26 cellular contexts compared by ENCODE assay signal in the genomic region with DNA sequence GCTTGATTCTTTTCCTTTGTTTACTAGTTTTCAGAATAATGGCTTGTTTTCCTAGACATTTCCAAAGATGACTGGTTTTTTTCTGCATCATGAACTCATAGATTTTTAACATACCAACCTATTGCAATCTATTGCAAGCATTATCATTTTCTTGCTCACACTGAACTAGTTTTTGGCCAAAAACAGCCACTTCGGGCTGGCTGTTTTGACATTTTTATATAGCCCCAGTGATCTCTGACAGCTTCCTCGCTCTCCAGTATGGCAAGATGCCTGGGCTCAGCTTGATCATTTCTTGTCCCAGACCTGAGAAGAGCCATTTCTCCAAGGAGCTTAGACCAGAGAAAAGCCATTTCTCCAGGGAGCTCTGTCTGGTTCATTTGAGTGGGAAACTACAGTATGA.
A peak's percentile ranks its signal among the peaks of the same experiment; 100 is the strongest.
DNase-seq lines count a peak whose midpoint lies in the region; ATAC-seq and TF ChIP-seq lines count a peak whose summit lies in the region.
"Had no signal": no experiment of that assay in that cellular context is flagged by ENCODE, and none has a peak within 500 bp of the region (broad histone marks: within the 10 kb centered on the region; RNA-seq: fewer than 3 reads in every experiment).

No MANE protein-coding gene starts in this region.

- POLR2A ChIA-PET in SK-N-SH (lab: Yijun Ruan, JAX): interaction anchor here (0.7 kb wide), 1 partner anchor 1992 kb away, joined by 4 read pairs; no protein-coding TSS in a partner anchor

- 79% methylated on average over 2 of the region's 2 CpGs for WGBS in SK-N-SH (ENCODE audit: low lambda C conversion rate)

- no peaks in the 10 kb centered on the region for H3K79me2 ChIP-seq in SK-N-SH (ENCODE audit: insufficient read depth)

- H3K27ac ChIP-seq in SK-N-SH (ENCODE audit: low read depth in 2 of 2, low read length in 1 of 2) (no peak overlapping the region), uterus (no peak overlapping the region)
- H3K27ac ChIP-seq: 22Rv1, epithelial cell of prostate, neural progenitor cell, prostate gland, RWPE1, upper lobe of right lung had no signal

- TF ChIP-seq POLR2A in uterus (IDR thresholded peaks at IDR 0.05): no peak

- no peaks in the 10 kb centered on the region for H3K9me2 ChIP-seq in SK-N-SH

- H3K9ac ChIP-seq in SK-N-SH: no peak overlapping the region
- H3K9ac ChIP-seq: neural progenitor cell had no signal

- H3K4me3 ChIP-seq in SK-N-SH (ENCODE audit: low read depth in 2 of 2, low read length in 1 of 2) (no peak overlapping the region), fibroblast of villous mesenchyme (ENCODE audit: low read depth, low read length) (no peak overlapping the region), uterus (no peak overlapping the region)
- H3K4me3 ChIP-seq: neural progenitor cell, prostate gland, upper lobe of right lung had no signal

- H3F3A ChIP-seq in SK-N-SH (replicated peaks; ENCODE audit: insufficient read depth): no peaks in the 10 kb centered on the region

- H3K4me1 ChIP-seq in SK-N-SH (ENCODE audit: control insufficient read depth in 1 of 2, insufficient read depth in 2 of 2, low read depth in 1 of 2, low read length in 1 of 2) (peaks cover 0 to 13% of the 10 kb centered on the region in 2 experiments; a peak in 3 of 4 replicates), uterus (no peaks in the 10 kb centered on the region)
- H3K4me1 ChIP-seq: neural progenitor cell, prostate gland, upper lobe of right lung had no signal

- TF ChIP-seq EP300 in SK-N-SH (IDR thresholded peaks at IDR 0.05; ENCODE audit: borderline replicate concordance in 1 of 2, low read depth in 1 of 2, low read length in 1 of 2): no peak

- intact Hi-C loops in uterus (cut with DNase I; ENCODE audit: low total_unique reads): no loop called here

- H2AFZ ChIP-seq in SK-N-SH (ENCODE audit: low read depth): peak overlapping the region; percentile 20; the same call in 1 of the 2 replicates
- H2AFZ ChIP-seq: neural progenitor cell had no signal

- H3K9me3 ChIP-seq in SK-N-SH: no peaks in the 10 kb centered on the region
- no peaks in the 10 kb centered on the region for H3K9me3 ChIP-seq in uterus
- H3K9me3 ChIP-seq: prostate gland, upper lobe of right lung had no signal

- H3K36me3 ChIP-seq in SK-N-SH (replicated peaks in 1 of 2; ENCODE audit: control insufficient read depth in 1 of 2, insufficient read depth in 2 of 2, low read length in 1 of 2) (no peaks in the 10 kb centered on the region), uterus (no peaks in the 10 kb centered on the region)
- H3K36me3 ChIP-seq: neural progenitor cell, prostate gland, upper lobe of right lung had no signal

- DNase-seq in SK-N-SH (no peak), cerebellum (ENCODE audit: low spot score) (peak; percentile 14), fibroblast of villous mesenchyme (ENCODE audit: low read depth) (peak; percentile 87), uterus (peak; percentile 26 to 36), NCI-H774 (lab: John Stamatoyannopoulos, UW) (no peak), NCI-H1417 (lab: John Stamatoyannopoulos, UW) (no peak)
- DNase-seq: activated CD4-positive, alpha-beta T cell treated with anti-CD3 and anti-CD28 coated beads, Interleukin-2, amount 10 ng/mL, durations not matched to agents 7 days and 5 days; activated naive CD4-positive, alpha-beta T cell treated with anti-CD3 and anti-CD28 coated beads for 36 hours; amygdala; caudate nucleus; CD8-positive, alpha-beta memory T cell; DMS153; GDM1; GOT3; NCI-H187; NCI-H2171 treated with DMSO at 0.1 percent for 48 hours; NCI-H526 treated with DMSO at 0.1 percent for 48 hours; small intestine; upper lobe of right lung had no signal

- H3K27me3 ChIP-seq in SK-N-SH (ENCODE audit: insufficient read depth): no peaks in the 10 kb centered on the region
- H3K27me3 ChIP-seq in uterus: no peaks in the 10 kb centered on the region
- H3K27me3 ChIP-seq: neural progenitor cell, upper lobe of right lung had no signal

- H3K4me2 ChIP-seq in SK-N-SH: no peak overlapping the region
- H3K4me2 ChIP-seq: neural progenitor cell had no signal

- no peaks in the 10 kb centered on the region for H4K20me1 ChIP-seq in SK-N-SH (ENCODE audit: insufficient read depth)

- TF ChIP-seq CTCF in SK-N-SH (IDR thresholded peaks at IDR 0.05) (no peak), fibroblast of villous mesenchyme (IDR thresholded peaks at IDR 0.05; ENCODE audit: insufficient read depth, low read depth, low read length) (no peak), uterus (IDR thresholded peaks at IDR 0.05) (no peak)

- CTCF ChIA-PET in SK-N-SH (lab: Yijun Ruan, JAX): interaction anchor here (2.0 kb wide), 1 partner anchor 161 kb away, joined by 6 read pairs; no protein-coding TSS in a partner anchor

- TF ChIP-seq RAD21 in SK-N-SH (IDR thresholded peaks at IDR 0.05; ENCODE audit: low read length): no peak

- ATAC-seq in SK-N-SH treated with all-trans-retinoic acid at 6 μM for 48 hours (no peak), GM21367 (IDR thresholded peaks at IDR 0.05; ENCODE audit: unreplicated experiment) (no peak)
- ATAC-seq: upper lobe of right lung had no signal

TF ChIP-seq in SK-N-SH, 30 proteins besides CTCF, POLR2A, EP300 and RAD21:
- TF ChIP-seq, protein P1, sequence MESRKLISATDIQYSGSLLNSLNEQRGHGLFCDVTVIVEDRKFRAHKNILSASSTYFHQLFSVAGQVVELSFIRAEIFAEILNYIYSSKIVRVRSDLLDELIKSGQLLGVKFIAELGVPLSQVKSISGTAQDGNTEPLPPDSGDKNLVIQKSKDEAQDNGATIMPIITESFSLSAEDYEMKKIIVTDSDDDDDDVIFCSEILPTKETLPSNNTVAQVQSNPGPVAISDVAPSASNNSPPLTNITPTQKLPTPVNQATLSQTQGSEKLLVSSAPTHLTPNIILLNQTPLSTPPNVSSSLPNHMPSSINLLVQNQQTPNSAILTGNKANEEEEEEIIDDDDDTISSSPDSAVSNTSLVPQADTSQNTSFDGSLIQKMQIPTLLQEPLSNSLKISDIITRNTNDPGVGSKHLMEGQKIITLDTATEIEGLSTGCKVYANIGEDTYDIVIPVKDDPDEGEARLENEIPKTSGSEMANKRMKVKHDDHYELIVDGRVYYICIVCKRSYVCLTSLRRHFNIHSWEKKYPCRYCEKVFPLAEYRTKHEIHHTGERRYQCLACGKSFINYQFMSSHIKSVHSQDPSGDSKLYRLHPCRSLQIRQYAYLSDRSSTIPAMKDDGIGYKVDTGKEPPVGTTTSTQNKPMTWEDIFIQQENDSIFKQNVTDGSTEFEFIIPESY (IDR thresholded peaks at IDR 0.05; ENCODE audit: borderline replicate concordance, low read depth): no peak
- no peak for TF ChIP-seq TAF1 (IDR thresholded peaks at IDR 0.05; ENCODE audit: borderline replicate concordance, low read depth, low read length)

TF ChIP-seq in SK-N-SH treated with all-trans-retinoic acid at 6 μM for 48 hours, 23 proteins besides CTCF, POLR2A, EP300 and RAD21 (continues in another document):
- TF ChIP-seq ZFP30 (CRISPR knock-in tag; IDR thresholded peaks at IDR 0.05) (no peak), RARB (CRISPR knock-in tag; IDR thresholded peaks at IDR 0.05) (no peak), ESRRG (CRISPR knock-in tag; IDR thresholded peaks at IDR 0.05) (no peak), PPARA (CRISPR knock-in tag; IDR thresholded peaks at IDR 0.05; ENCODE audit: borderline replicate concordance) (no peak), BACH2 (CRISPR knock-in tag; IDR thresholded peaks at IDR 0.05; ENCODE audit: borderline replicate concordance) (no peak), TOX (CRISPR knock-in tag; IDR thresholded peaks at IDR 0.05; ENCODE audit: borderline replicate concordance) (no peak), ZNF565 (CRISPR knock-in tag; conservative IDR thresholded peaks at IDR 0.05; ENCODE audit: low read depth) (no peak), CSDC2 (CRISPR knock-in tag; IDR thresholded peaks at IDR 0.05) (no peak), ZNF70 (CRISPR knock-in tag; IDR thresholded peaks at IDR 0.05) (no peak), ZFP3 (CRISPR knock-in tag; IDR thresholded peaks at IDR 0.05) (no peak), ZC3H10 (CRISPR knock-in tag; IDR thresholded peaks at IDR 0.05) (no peak)
- TF ChIP-seq, protein P2, sequence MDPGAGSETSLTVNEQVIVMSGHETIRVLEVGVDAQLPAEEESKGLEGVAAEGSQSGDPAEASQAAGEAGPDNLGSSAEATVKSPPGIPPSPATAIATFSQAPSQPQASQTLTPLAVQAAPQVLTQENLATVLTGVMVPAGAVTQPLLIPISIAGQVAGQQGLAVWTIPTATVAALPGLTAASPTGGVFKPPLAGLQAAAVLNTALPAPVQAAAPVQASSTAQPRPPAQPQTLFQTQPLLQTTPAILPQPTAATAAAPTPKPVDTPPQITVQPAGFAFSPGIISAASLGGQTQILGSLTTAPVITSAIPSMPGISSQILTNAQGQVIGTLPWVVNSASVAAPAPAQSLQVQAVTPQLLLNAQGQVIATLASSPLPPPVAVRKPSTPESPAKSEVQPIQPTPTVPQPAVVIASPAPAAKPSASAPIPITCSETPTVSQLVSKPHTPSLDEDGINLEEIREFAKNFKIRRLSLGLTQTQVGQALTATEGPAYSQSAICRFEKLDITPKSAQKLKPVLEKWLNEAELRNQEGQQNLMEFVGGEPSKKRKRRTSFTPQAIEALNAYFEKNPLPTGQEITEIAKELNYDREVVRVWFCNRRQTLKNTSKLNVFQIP (CRISPR knock-in tag; IDR thresholded peaks at IDR 0.05; ENCODE audit: borderline replicate concordance, low read depth): no peak
- TF ChIP-seq, protein P3, sequence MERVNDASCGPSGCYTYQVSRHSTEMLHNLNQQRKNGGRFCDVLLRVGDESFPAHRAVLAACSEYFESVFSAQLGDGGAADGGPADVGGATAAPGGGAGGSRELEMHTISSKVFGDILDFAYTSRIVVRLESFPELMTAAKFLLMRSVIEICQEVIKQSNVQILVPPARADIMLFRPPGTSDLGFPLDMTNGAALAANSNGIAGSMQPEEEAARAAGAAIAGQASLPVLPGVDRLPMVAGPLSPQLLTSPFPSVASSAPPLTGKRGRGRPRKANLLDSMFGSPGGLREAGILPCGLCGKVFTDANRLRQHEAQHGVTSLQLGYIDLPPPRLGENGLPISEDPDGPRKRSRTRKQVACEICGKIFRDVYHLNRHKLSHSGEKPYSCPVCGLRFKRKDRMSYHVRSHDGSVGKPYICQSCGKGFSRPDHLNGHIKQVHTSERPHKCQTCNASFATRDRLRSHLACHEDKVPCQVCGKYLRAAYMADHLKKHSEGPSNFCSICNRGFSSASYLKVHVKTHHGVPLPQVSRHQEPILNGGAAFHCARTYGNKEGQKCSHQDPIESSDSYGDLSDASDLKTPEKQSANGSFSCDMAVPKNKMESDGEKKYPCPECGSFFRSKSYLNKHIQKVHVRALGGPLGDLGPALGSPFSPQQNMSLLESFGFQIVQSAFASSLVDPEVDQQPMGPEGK (CRISPR knock-in tag; IDR thresholded peaks at IDR 0.05; ENCODE audit: borderline replicate concordance): no peak

Comparison
In these comparisons a context has a peak if more than half of its experiments do, and no peak if none do; other contexts are left out.
1. DNase-seq: peak in cerebellum (single experiment), fibroblast of villous mesenchyme (single experiment) and uterus (2 of 2); none in SK-N-SH (single experiment), NCI-H774 (single experiment) and NCI-H1417 (0 of 3).